8 cellular contexts compared by ENCODE assay signal in the genomic region with DNA sequence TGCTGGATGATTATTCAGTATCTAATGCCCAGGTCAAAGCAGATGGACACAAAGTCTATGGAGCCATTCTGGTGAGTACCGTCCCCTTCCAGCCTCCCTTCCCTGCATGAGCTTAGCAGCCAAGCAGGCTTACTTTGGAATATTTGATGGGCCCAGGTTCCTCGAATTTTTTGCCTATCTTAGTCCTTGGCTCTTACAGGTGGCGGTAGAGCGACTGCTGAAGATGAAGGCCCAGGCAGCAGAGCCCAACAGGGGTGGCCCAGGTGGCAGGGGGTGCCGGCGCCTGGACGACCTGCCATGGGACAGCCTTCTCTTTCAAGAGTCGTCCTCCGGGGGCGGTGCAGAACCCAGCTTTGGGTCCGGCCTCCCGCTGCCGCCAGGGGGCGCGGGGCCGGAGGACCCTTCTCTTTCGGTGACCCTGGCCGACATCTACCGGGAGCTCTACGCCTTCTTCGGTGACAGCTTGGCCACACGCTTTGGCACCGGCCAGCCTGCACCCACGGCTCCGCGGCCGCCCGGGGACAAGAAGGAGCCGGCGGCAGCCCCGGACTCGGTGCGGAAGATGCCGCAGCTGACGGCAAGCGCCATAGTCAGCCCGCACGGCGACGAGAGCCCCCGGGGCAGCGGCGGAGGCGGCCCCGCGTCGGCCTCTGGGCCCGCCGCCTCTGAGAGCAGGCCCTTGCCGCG. TPM values are rescaled to one million over a fixed set of nuclear protein-coding genes. Genes with fewer than 3 reads are reported as not detected.
A peak's percentile ranks its signal among the peaks of the same experiment; 100 is the strongest.
DNase-seq lines count a peak whose midpoint lies in the region; ATAC-seq and TF ChIP-seq lines count a peak whose summit lies in the region.

No MANE protein-coding gene starts in this region.

- TF ChIP-seq RAD21 in liver (IDR thresholded peaks at IDR 0.05): peak; percentile 72 to 80

- peak; percentile 45 for ATAC-seq in HG03457 (IDR thresholded peaks at IDR 0.05; ENCODE audit: unreplicated experiment)

- DNase-seq in GM19240 (ENCODE audit: insufficient read length, low spot score) (peak; percentile 88), NCI-H69 (lab: John Stamatoyannopoulos, UW) (peak; percentile 90), dermis blood vessel endothelial cell (peak; percentile 90)
- DNase-seq in activated CD4-positive, alpha-beta T cell treated with anti-CD3 and anti-CD28 coated beads, Interleukin-2, amount 50 U/mL, for 48 hours: peak; percentile 87 to 90
- peak; percentile 86 for DNase-seq in stimulated activated CD4-positive, alpha-beta T cell treated with anti-CD3 and anti-CD28 coated beads, Interleukin-4, amount 100 ng/mL, for 24 hours

- H3K4me2 ChIP-seq in BLaER1 treated with 17β-estradiol and CSF1 and Interleukin-3, amounts not matched to agents 10 nM and 100 nM: peak overlapping the region; percentile 77 to 98 (median 93)

- no peaks in the 10 kb centered on the region for H3K9me3 ChIP-seq in BLaER1 treated with 17β-estradiol and CSF1 and Interleukin-3, amounts not matched to agents 10 nM and 100 nM (replicated peaks in 1 of 11)
- no peaks in the 10 kb centered on the region for H3K9me3 ChIP-seq in liver (ENCODE audit: control insufficient read depth in 4 of 4, low read length in 3 of 4)

- 1% methylated on average over 51 of the region's 51 CpGs for WGBS in liver

- H3K9ac ChIP-seq in BLaER1 treated with 17β-estradiol and CSF1 and Interleukin-3, amounts not matched to agents 10 nM and 100 nM: peak overlapping the region; percentile 86 to 97 (median 95)
- peak overlapping the region; percentile 4 to 69 for H3K9ac ChIP-seq in liver (ENCODE audit: low read depth in 1 of 2, low read length in 2 of 2)

- H3K36me3 ChIP-seq in BLaER1 treated with 17β-estradiol and CSF1 and Interleukin-3, amounts not matched to agents 10 nM and 100 nM: peaks cover 31 to 72% (median 61%) of the 10 kb centered on the region in 11 experiments
- H3K36me3 ChIP-seq in liver (ENCODE audit: control insufficient read depth in 4 of 4, insufficient read depth in 3 of 4, low read depth in 1 of 4, low read length in 3 of 4): peaks cover 0 to 20% (median 6%) of the 10 kb centered on the region in 4 donors

- H3K27me3 ChIP-seq in BLaER1 treated with 17β-estradiol and CSF1 and Interleukin-3, amounts not matched to agents 10 nM and 100 nM: no peaks in the 10 kb centered on the region
- H3K27me3 ChIP-seq in liver (ENCODE audit: control insufficient read depth in 4 of 4, insufficient read depth in 4 of 4, low read length in 3 of 4): no peaks in the 10 kb centered on the region

- peak; percentile 94 for TF ChIP-seq CTCF in liver (IDR thresholded peaks at IDR 0.05; ENCODE audit: low read depth, low read length, missing input control)

- H3K27ac ChIP-seq in BLaER1 treated with 17β-estradiol and CSF1 and Interleukin-3, amounts not matched to agents 10 nM and 100 nM: peak overlapping the region; percentile 83 to 96 (median 92)
- H3K27ac ChIP-seq in liver (ENCODE audit: low read depth in 1 of 2, low read length in 2 of 2): peak overlapping the region; percentile 80 to 91

- H4K20me1 ChIP-seq in BLaER1 treated with 17β-estradiol and CSF1 and Interleukin-3, amounts not matched to agents 10 nM and 100 nM: peaks cover 0 to 41% (median 21%) of the 10 kb centered on the region in 11 experiments; a peak in 14 of 22 replicates

- H3K4me3 ChIP-seq in BLaER1 treated with 17β-estradiol and CSF1 and Interleukin-3, amounts not matched to agents 10 nM and 100 nM: peak overlapping the region; percentile 83 to 99 (median 95)
- H3K4me3 ChIP-seq in liver (ENCODE audit: low read depth in 1 of 3, low read length in 3 of 3): peak overlapping the region; percentile 85 to 92 (median 89)

- H3K4me1 ChIP-seq in BLaER1 treated with 17β-estradiol and CSF1 and Interleukin-3, amounts not matched to agents 10 nM and 100 nM: peaks cover 38 to 43% (median 42%) of the 10 kb centered on the region in 10 experiments
- peaks cover 2 to 44% (median 35%) of the 10 kb centered on the region in 4 donors for H3K4me1 ChIP-seq in liver (ENCODE audit: control insufficient read depth in 4 of 4, insufficient read depth in 4 of 4, low read length in 3 of 4)

TF ChIP-seq in liver, 16 proteins besides CTCF, POLR2A, EP300 and RAD21:
- TF ChIP-seq RXRA (IDR thresholded peaks at IDR 0.05): peak in 1 of 2 donors; percentile 57
- TF ChIP-seq, protein P1, sequence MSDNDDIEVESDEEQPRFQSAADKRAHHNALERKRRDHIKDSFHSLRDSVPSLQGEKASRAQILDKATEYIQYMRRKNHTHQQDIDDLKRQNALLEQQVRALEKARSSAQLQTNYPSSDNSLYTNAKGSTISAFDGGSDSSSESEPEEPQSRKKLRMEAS (IDR thresholded peaks at IDR 0.05): no peak

RNA-seq across cellular contexts. Expression of a gene that starts 0.7 kb away (rescaled TPM):
- total RNA-seq in dermis blood vessel endothelial cell: 29.0 and 41.7 TPM in 2 replicates
- total RNA-seq in liver: 10 to 100 TPM; 21.1 to 28.4 TPM
- polyA plus RNA-seq in liver: 10 to 100 TPM; 37.0 to 81.4 TPM

RNA-seq across cellular contexts. Expression of a gene that starts 5.3 kb away (rescaled TPM):
- total RNA-seq in dermis blood vessel endothelial cell (10.7 and 21.8 TPM in 2 replicates), liver (10 to 100 TPM in 1 of 2 donors, 1 to 10 TPM in 1; 9.2 to 11.8 TPM)
- polyA plus RNA-seq in liver: 10 to 100 TPM; 14.2 to 23.8 TPM

RNA-seq across cellular contexts. Expression of a gene that starts 15.3 kb away (rescaled TPM):
- total RNA-seq in dermis blood vessel endothelial cell: 35.7 and 40.2 TPM in 2 replicates
- total RNA-seq in liver: 10 to 100 TPM in 1 of 2 donors, 1 to 10 TPM in 1; 8.5 to 25.2 TPM
- 10 to 100 TPM in 1 of 2 donors, 1 to 10 TPM in 1; 5.8 to 12.8 TPM for polyA plus RNA-seq in liver

RNA-seq across cellular contexts. Expression of a gene that starts 18.8 kb away (rescaled TPM):
- total RNA-seq in dermis blood vessel endothelial cell (38.1 and 44.2 TPM in 2 replicates), liver (10 to 100 TPM; 17.3 to 38.3 TPM)
- 10 to 100 TPM; 30.3 to 35.1 TPM for polyA plus RNA-seq in liver

RNA-seq across cellular contexts. Expression of a gene that starts 25.1 kb away (rescaled TPM):
- 42.7 and 76.1 TPM in 2 replicates for total RNA-seq in dermis blood vessel endothelial cell
- total RNA-seq in liver: 10 to 100 TPM; 21.9 to 29.0 TPM
- 10 to 100 TPM; 42.4 to 46.9 TPM for polyA plus RNA-seq in liver

Comparison
In these comparisons a context has a peak if more than half of its experiments do, and no peak if none do; other contexts are left out.
1. Peak in every context shown above with its lines: DNase-seq, ATAC-seq, H3K4me3 ChIP-seq and H3K27ac ChIP-seq.